In the genomic region with DNA sequence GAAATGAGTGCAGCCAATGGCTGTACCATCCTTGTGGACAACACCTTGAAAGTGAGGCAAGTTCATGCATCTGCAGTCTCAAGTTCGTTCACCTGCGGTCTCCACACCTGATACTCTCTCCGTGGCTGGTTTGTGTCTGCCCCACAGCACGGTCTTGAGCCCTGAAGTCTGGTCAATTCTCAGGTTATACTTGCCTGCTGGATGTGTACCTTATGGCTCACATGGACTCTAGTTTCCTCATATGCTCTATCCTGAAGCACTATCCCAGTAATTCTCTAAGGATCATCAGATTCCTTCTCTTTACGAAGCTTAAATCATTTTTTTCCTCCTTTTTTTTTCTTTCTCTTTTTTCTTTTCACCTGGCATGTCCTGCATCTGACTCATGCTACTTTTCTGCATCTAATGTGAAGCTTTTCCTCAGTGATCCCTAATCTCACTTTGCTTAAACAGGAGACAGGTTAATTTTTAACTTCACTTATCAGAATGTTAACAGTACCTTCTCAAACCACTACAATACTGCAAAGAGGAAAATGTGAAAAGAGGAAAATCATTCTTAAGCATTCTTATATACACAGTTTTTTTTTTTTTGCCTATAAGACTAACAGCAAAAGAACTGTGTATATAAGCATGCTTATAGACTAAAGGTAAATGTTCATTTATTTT, we compare ENCODE assay signal across 16 cellular contexts.
A peak's percentile ranks its signal among the peaks of the same experiment; 100 is the strongest.
DNase-seq lines count a peak whose midpoint lies in the region; ATAC-seq, FAIRE-seq and TF ChIP-seq lines count a peak whose summit lies in the region.
"Had no signal": no experiment of that assay in that cellular context is flagged by ENCODE, and none has a peak within 500 bp of the region (broad histone marks: within the 10 kb centered on the region; RNA-seq: fewer than 3 reads in every experiment).

No MANE protein-coding gene starts in this region.

- no peaks in the 10 kb centered on the region for H3K36me3 Mint-ChIP-seq in activated T-helper 17 cell treated with anti-CD3 and anti-CD28 coated beads, Interleukin-2, amount 50 U/mL, for 72 hours (ENCODE audit: low read depth)

- no peak overlapping the region for H2BK5ac ChIP-seq in H1 (ENCODE audit: low read depth, low read length)

- peak overlapping the region; percentile 31; the same call in 1 of the 2 replicates for H4K8ac ChIP-seq in H1 (ENCODE audit: extremely low read depth, insufficient read depth, low read length)

- no peak overlapping the region for H2BK12ac ChIP-seq in H1 (ENCODE audit: low read depth, low read length)

- FAIRE-seq in H1 (lab: Jason Lieb, UNC) (no peak), HepG2 (lab: Jason Lieb, UNC) (no peak)
- FAIRE-seq: RCC 7860 had no signal

- H3K4me1 Mint-ChIP-seq in activated T-helper 17 cell treated with anti-CD3 and anti-CD28 coated beads, Interleukin-2, amount 50 U/mL, for 72 hours = no peaks in the 10 kb centered on the region

- H3F3A ChIP-seq in smooth muscle cell (ENCODE audit: low read depth) = no peaks in the 10 kb centered on the region

- no peaks in the 10 kb centered on the region for H3K27me3 ChIP-seq in H1 (replicated peaks in 1 of 4; ENCODE audit: control insufficient read depth in 3 of 4, extremely low read depth in 1 of 4, insufficient read depth in 3 of 4, low read length in 3 of 4)
- no peaks in the 10 kb centered on the region for H3K27me3 ChIP-seq in HepG2 (ENCODE audit: control insufficient read depth in 1 of 2, insufficient read depth in 2 of 2, low read length in 2 of 2)
- no peaks in the 10 kb centered on the region for H3K27me3 ChIP-seq in smooth muscle cell (ENCODE audit: low read depth)

- POLR2A ChIA-PET in H1 (lab: Charles Lee; ENCODE audit: partially characterized antibody) (no interaction called here), HepG2 (lab: Yijun Ruan, JAX) (no interaction called here)

- no peak overlapping the region for H3K14ac ChIP-seq in H1 (ENCODE audit: insufficient read length)

- TF ChIP-seq RAD21 in H1 (IDR thresholded peaks at IDR 0.05 in 1 of 2, conservative IDR thresholded peaks at IDR 0.05 in 1 of 2; ENCODE audit: low read depth in 2 of 2, low read length in 2 of 2) (no peak), HepG2 (CRISPR knock-in tag; IDR thresholded peaks at IDR 0.05) (no peak)

- H3K23ac ChIP-seq in H1 (ENCODE audit: insufficient read length) = no peak overlapping the region

- H4K91ac ChIP-seq in H1 (replicated peaks; ENCODE audit: insufficient read length, low read length) = no peak overlapping the region

- H3K79me2 ChIP-seq in H1 (ENCODE audit: control insufficient read depth in 1 of 2, insufficient read depth in 2 of 2, low read length in 2 of 2) (no peaks in the 10 kb centered on the region), HepG2 (ENCODE audit: insufficient read depth, low read length) (no peaks in the 10 kb centered on the region), smooth muscle cell (ENCODE audit: low read depth) (no peaks in the 10 kb centered on the region)

- peak; percentile 61 for DNase-seq in DMS53 (lab: John Stamatoyannopoulos, UW)
- DNase-seq in H1 (ENCODE audit: low read depth in 1 of 2, low spot score in 2 of 2) = no peak
- DNase-seq in HepG2 (ENCODE audit: low spot score) = no peak
- no peak for DNase-seq in smooth muscle cell (lab: John Stamatoyannopoulos, UW; ENCODE audit: unreplicated experiment)
- DNase-seq in NCI-H128 (lab: John Stamatoyannopoulos, UW; ENCODE audit: unreplicated experiment) = no peak
- DNase-seq in stimulated activated CD4-positive, alpha-beta T cell treated with anti-CD3 and anti-CD28 coated beads, Interleukin-2, amount 100 ng/mL, for 24 hours = no peak
- DNase-seq: C1 segment of cervical spinal cord, EL, KG1, NCI-H1048, NCI-H2081 treated with DMSO at 0.1 percent for 48 hours, NCI-H510A, SHP77 had no signal

- no peak overlapping the region for H3K56ac ChIP-seq in H1 (replicated peaks; ENCODE audit: insufficient read length, low read depth, low read length)

- no peak overlapping the region for H3K4me2 ChIP-seq in H1 (ENCODE audit: insufficient read depth in 1 of 2, low read depth in 2 of 2, low read length in 2 of 2)
- H3K4me2 ChIP-seq in HepG2 (ENCODE audit: low read depth, low read length) = no peak overlapping the region
- H3K4me2 ChIP-seq in smooth muscle cell = no peak overlapping the region

- no TSS peak for BruUV-seq in HepG2 (replicated peaks; lab: Mats Ljungman, UMichigan)

- H3K27ac ChIP-seq in H1 (ENCODE audit: low read depth, low read length) (no peak overlapping the region), HepG2 (ENCODE audit: extremely low read length, insufficient read depth, low read length) (no peak overlapping the region), smooth muscle cell (ENCODE audit: low read depth) (no peak overlapping the region)

- no peak overlapping the region for H2BK15ac ChIP-seq in H1 (ENCODE audit: low read length)

- 98% methylated on average over 5 of the region's 5 CpGs; no CpG with 5 or more reads in 1 of the 2 experiments for WGBS in H1 (ENCODE audit: extremely low coverage in 1 of 2, insufficient coverage in 1 of 2, insufficient read length in 1 of 2, insufficient replicate concordance in 2 of 2, low coverage in 1 of 2, low lambda C conversion rate in 2 of 2, missing lambda C conversion rate in 1 of 2), 2 experiments
- 5% methylated on average over 5 of the region's 5 CpGs for WGBS in HepG2 (ENCODE audit: low lambda C conversion rate)
- 79% methylated on average over 5 of the region's 5 CpGs for WGBS in smooth muscle cell (ENCODE audit: low lambda C conversion rate)

- no peaks in the 10 kb centered on the region for H3K4me1 ChIP-seq in H1 (replicated peaks in 1 of 4; ENCODE audit: control insufficient read depth in 3 of 4, insufficient read depth in 4 of 4, low read length in 3 of 4)
- no peaks in the 10 kb centered on the region for H3K4me1 ChIP-seq in HepG2 (ENCODE audit: insufficient read depth, low read length)
- H3K4me1 ChIP-seq in smooth muscle cell (ENCODE audit: low read depth) = no peaks in the 10 kb centered on the region

- TF ChIP-seq POLR2A in H1 (IDR thresholded peaks at IDR 0.05; ENCODE audit: control extremely low read depth in 1 of 2, low read depth in 2 of 2, low read length in 2 of 2) (no peak), HepG2 (IDR thresholded peaks at IDR 0.05; ENCODE audit: insufficient read depth in 1 of 2, low read depth in 2 of 2, low read length in 2 of 2) (no peak)

- H3K4me3 ChIP-seq in H1 (ENCODE audit: extremely low read depth in 1 of 4, insufficient read depth in 2 of 4, low read depth in 3 of 4, low read length in 4 of 4) = no peak overlapping the region
- no peak overlapping the region for H3K4me3 ChIP-seq in HepG2 (replicated peaks in 1 of 3; ENCODE audit: insufficient read depth in 1 of 3, low read depth in 2 of 3, low read length in 3 of 3)
- peak overlapping the region; percentile 12 for H3K4me3 ChIP-seq in smooth muscle cell

- no peak overlapping the region for H4K5ac ChIP-seq in H1 (ENCODE audit: insufficient read length, low read depth, low read length)

- ATAC-seq in HepG2 (peak; percentile 46; the same call in 2 of the 3 replicates), HG02981 (IDR thresholded peaks at IDR 0.05; ENCODE audit: unreplicated experiment) (no peak)
- ATAC-seq in activated T-helper 17 cell treated with anti-CD3 and anti-CD28 coated beads, Interleukin-2, amount 50 U/mL, for 72 hours (replicated peaks) = no peak

- H3K36me3 ChIP-seq in H1 (ENCODE audit: control insufficient read depth in 2 of 4, insufficient read depth in 4 of 4, low read length in 3 of 4) (no peaks in the 10 kb centered on the region), HepG2 (replicated peaks in 1 of 2; ENCODE audit: control insufficient read depth in 1 of 2, insufficient read depth in 2 of 2, low read length in 2 of 2) (no peaks in the 10 kb centered on the region), smooth muscle cell (ENCODE audit: low read depth) (no peaks in the 10 kb centered on the region)

- no peak overlapping the region for H2AK5ac ChIP-seq in H1 (ENCODE audit: low read depth, low read length)

- H3K9me3 Mint-ChIP-seq in activated T-helper 17 cell treated with anti-CD3 and anti-CD28 coated beads, Interleukin-2, amount 50 U/mL, for 72 hours = peaks cover 4% of the 10 kb centered on the region

- no peaks in the 10 kb centered on the region for H3K79me1 ChIP-seq in H1 (ENCODE audit: low read depth, low read length)

- H2AFZ ChIP-seq in H1 (ENCODE audit: low read length) (no peak overlapping the region), HepG2 (ENCODE audit: low read length) (no peak overlapping the region), smooth muscle cell (ENCODE audit: low read depth) (no peak overlapping the region)

- no peak overlapping the region for H3K27ac Mint-ChIP-seq in activated T-helper 17 cell treated with anti-CD3 and anti-CD28 coated beads, Interleukin-2, amount 50 U/mL, for 72 hours

- in situ Hi-C loops in HepG2 (cut with HindIII; ENCODE audit: extremely low pct_ligation_motif_present, low pct_unique_long_range_greater_than_20kb) = no loop called here

- no peak overlapping the region for H3K18ac ChIP-seq in H1 (ENCODE audit: extremely low read depth, low read length)

- no peak overlapping the region for H2BK20ac ChIP-seq in H1 (ENCODE audit: low read length)

- TF ChIP-seq EP300 in H1 (IDR thresholded peaks at IDR 0.05; ENCODE audit: borderline replicate concordance in 1 of 2, low read depth in 2 of 2, low read length in 2 of 2) = no peak
- no peak for TF ChIP-seq EP300 in HepG2 (IDR thresholded peaks at IDR 0.05; ENCODE audit: low read depth in 2 of 2, low read length in 2 of 2)
- no peak for TF ChIP-seq EP300 in HepG2 (CRISPR knock-in tag; IDR thresholded peaks at IDR 0.05; ENCODE audit: borderline replicate concordance)

- H4K20me1 ChIP-seq in H1 (replicated peaks in 1 of 2; ENCODE audit: control insufficient read depth in 1 of 2, insufficient read depth in 2 of 2, low read length in 2 of 2) = no peaks in the 10 kb centered on the region
- no peaks in the 10 kb centered on the region for H4K20me1 ChIP-seq in HepG2 (ENCODE audit: insufficient read depth, low read length)
- no peaks in the 10 kb centered on the region for H4K20me1 ChIP-seq in smooth muscle cell (ENCODE audit: low read depth)

- H3K4me3 Mint-ChIP-seq in activated T-helper 17 cell treated with anti-CD3 and anti-CD28 coated beads, Interleukin-2, amount 50 U/mL, for 72 hours = no peak overlapping the region

- H3K9ac ChIP-seq in H1 (replicated peaks in 1 of 4; ENCODE audit: extremely low read depth in 1 of 4, low read depth in 3 of 4, low read length in 3 of 4) = no peak overlapping the region
- no peak overlapping the region for H3K9ac ChIP-seq in HepG2 (ENCODE audit: insufficient read depth, low read depth, low read length)
- H3K9ac ChIP-seq in smooth muscle cell (ENCODE audit: low read depth) = no peak overlapping the region

- TF ChIP-seq CTCF in H1 (IDR thresholded peaks at IDR 0.05; ENCODE audit: control extremely low read depth in 1 of 3, insufficient read depth in 1 of 3, low read depth in 1 of 3, low read length in 3 of 3) (no peak), HepG2 (CRISPR knock-in tag; IDR thresholded peaks at IDR 0.05) (no peak), smooth muscle cell (IDR thresholded peaks at IDR 0.05; ENCODE audit: borderline replicate concordance, insufficient read depth, poor library complexity, severe bottlenecking) (no peak)

- H3K27me3 Mint-ChIP-seq in activated T-helper 17 cell treated with anti-CD3 and anti-CD28 coated beads, Interleukin-2, amount 50 U/mL, for 72 hours = no peaks in the 10 kb centered on the region

- CTCF ChIA-PET in H1 (lab: Charles Lee; ENCODE audit: partially characterized antibody) = interaction anchor here (1.4 kb wide), 1 partner anchor 15 kb away, joined by 3 read pairs; no protein-coding TSS in a partner anchor
- CTCF ChIA-PET in HepG2 (lab: Yijun Ruan, JAX; ENCODE audit: low intra/inter-chr PET ratio, low total read pairs) = no interaction called here

- H3K23me2 ChIP-seq in H1 (ENCODE audit: low read depth, low read length) = no peaks in the 10 kb centered on the region

- no peak overlapping the region for H3K4ac ChIP-seq in H1 (replicated peaks; ENCODE audit: insufficient read length, low read depth, low read length)

- no peak overlapping the region for H2BK120ac ChIP-seq in H1 (replicated peaks; ENCODE audit: low read depth, low read length)

- intact Hi-C loops in HepG2 (cut with micrococcal nuclease; ENCODE audit: unreplicated experiment) = no loop called here

- H3K9me3 ChIP-seq in H1 (ENCODE audit: insufficient read depth in 2 of 2, low read depth in 1 of 2, low read length in 1 of 2) (peaks cover 0 to 3% of the 10 kb centered on the region in 2 experiments; a peak in 1 of 4 replicates), HepG2 (ENCODE audit: low read length) (peaks cover 79% of the 10 kb centered on the region), smooth muscle cell (replicated peaks; ENCODE audit: low read depth) (no peaks in the 10 kb centered on the region)
